In genomic region chr17:50967795-50968194, GRCh38 we compare ENCODE assay signal across 21 cellular contexts.
A peak's percentile ranks its signal among the peaks of the same experiment; 100 is the strongest.
DNase-seq lines count a peak whose midpoint lies in the region; ATAC-seq, FAIRE-seq and TF ChIP-seq lines count a peak whose summit lies in the region.
"Had no signal": no experiment of that assay in that cellular context is flagged by ENCODE, and none has a peak within 500 bp of the region (broad histone marks: within the 10 kb centered on the region; RNA-seq: fewer than 3 reads in every experiment).

No MANE protein-coding gene starts in this region.

- H3K9ac ChIP-seq in GM23248, result no peak overlapping the region
- H3K9ac ChIP-seq: SK-N-SH had no signal

- H4K20me1 ChIP-seq in GM23248 (ENCODE audit: insufficient read depth), result no peaks in the 10 kb centered on the region

- H2AFZ ChIP-seq in GM23248, result no peak overlapping the region

- DNase-seq in GM23248 (peak; percentile 33), astrocyte of the cerebellum (ENCODE audit: low read depth) (peak; percentile 29), thoracic aorta (ENCODE audit: low spot score) (no peak), T-helper 2 cell (no peak), small intestine (no peak), RPMI8226 (no peak)
- DNase-seq in stimulated activated CD4-positive, alpha-beta T cell treated with anti-CD3 and anti-CD28 coated beads, Interleukin-4, amount 100 ng/mL, for 24 hours, result no peak
- DNase-seq: activated CD4-positive, alpha-beta T cell treated with anti-CD3 and anti-CD28 coated beads for 36 hours; activated CD8-positive, alpha-beta memory T cell treated with anti-CD3 and anti-CD28 coated beads, Interleukin-2, amount 10 ng/mL, durations not matched to agents 7 days and 5 days; activated gamma-delta T cell; anterior cingulate cortex; dorsolateral prefrontal cortex; foreskin fibroblast; HCEC 1CT; KBM-7; left cardiac atrium; NCI-H1092; NCI-H526 treated with DMSO at 0.1 percent for 48 hours; SK-N-SH; stimulated activated CD4-positive, alpha-beta T cell treated with anti-CD3 and anti-CD28 coated beads, Interleukin-1b, Interleukin-23, amount 100 ng/mL, for 48 hours had no signal

- peaks cover under 1% of the 10 kb centered on the region; the same call in 1 of the 2 replicates for H3F3A ChIP-seq in GM23248 (ENCODE audit: insufficient read depth)

- no peak for FAIRE-seq in small intestine (lab: Jason Lieb, UNC)

- H3K9me3 ChIP-seq in GM23248 (ENCODE audit: low read depth) (no peaks in the 10 kb centered on the region), gastroesophageal sphincter (no peaks in the 10 kb centered on the region), thoracic aorta (no peaks in the 10 kb centered on the region), small intestine (ENCODE audit: control insufficient read depth, low read depth) (no peaks in the 10 kb centered on the region)
- H3K9me3 ChIP-seq: SK-N-SH had no signal

- no peak overlapping the region for H3K4me2 ChIP-seq in GM23248 (ENCODE audit: unreplicated experiment)
- H3K4me2 ChIP-seq: SK-N-SH had no signal

- no peaks in the 10 kb centered on the region for H3K9me2 ChIP-seq in GM23248 (ENCODE audit: insufficient read depth)
- H3K9me2 ChIP-seq: SK-N-SH had no signal

- ATAC-seq in gastroesophageal sphincter, result peak; percentile 57
- peak; percentile 46 for ATAC-seq in thoracic aorta (ENCODE audit: insufficient number of reproducible peaks, low FRiP score, low read depth)
- ATAC-seq: activated CD4-positive, alpha-beta T cell treated with anti-CD3 and anti-CD28 coated beads for 36 hours; activated CD8-positive, alpha-beta memory T cell treated with anti-CD3 and anti-CD28 coated beads, Interleukin-2, amount 10 ng/mL, durations not matched to agents 7 days and 5 days had no signal

- TF ChIP-seq POLR2A in gastroesophageal sphincter (IDR thresholded peaks at IDR 0.05), result no peak

- H3K4me1 ChIP-seq in GM23248 (ENCODE audit: insufficient read depth) (no peaks in the 10 kb centered on the region), gastroesophageal sphincter (peaks cover 4 to 24% (median 4%) of the 10 kb centered on the region in 3 donors), thoracic aorta (ENCODE audit: control insufficient read depth in 1 of 2, low read depth in 2 of 2) (peaks cover 31 to 49% of the 10 kb centered on the region in 2 donors), small intestine (ENCODE audit: control insufficient read depth in 2 of 2, insufficient read depth in 1 of 2, low read depth in 1 of 2, low read length in 1 of 2) (no peaks in the 10 kb centered on the region)

- TF ChIP-seq CTCF in astrocyte of the cerebellum (IDR thresholded peaks at IDR 0.05; ENCODE audit: low read depth, low read length, missing control alignments), result no peak
- no peak for TF ChIP-seq CTCF in gastroesophageal sphincter (IDR thresholded peaks at IDR 0.05)
- no peak for TF ChIP-seq CTCF in thoracic aorta (IDR thresholded peaks at IDR 0.05)

- H3K79me2 ChIP-seq in GM23248 (ENCODE audit: insufficient read depth), result no peaks in the 10 kb centered on the region; the same call in 1 of the 2 replicates

- H3K4me3 ChIP-seq in GM23248, result no peak overlapping the region
- H3K4me3 ChIP-seq in astrocyte of the cerebellum (ENCODE audit: low read depth, low read length), result no peak overlapping the region
- no peak overlapping the region for H3K4me3 ChIP-seq in gastroesophageal sphincter
- H3K4me3 ChIP-seq in thoracic aorta, result no peak overlapping the region
- no peak overlapping the region for H3K4me3 ChIP-seq in small intestine (ENCODE audit: low read depth in 1 of 2, low read length in 2 of 2)
- H3K4me3 ChIP-seq: dorsolateral prefrontal cortex had no signal

- peaks cover 24% of the 10 kb centered on the region for H3K36me3 ChIP-seq in GM23248 (ENCODE audit: low read depth)
- peaks cover 4 to 48% of the 10 kb centered on the region in 2 donors for H3K36me3 ChIP-seq in gastroesophageal sphincter
- H3K36me3 ChIP-seq in thoracic aorta, result peaks cover 5% of the 10 kb centered on the region
- H3K36me3 ChIP-seq in small intestine (ENCODE audit: control insufficient read depth in 2 of 2, insufficient read depth in 2 of 2, low read length in 2 of 2), result peaks cover 2 to 16% of the 10 kb centered on the region in 2 donors

- WGBS in GM23248 (ENCODE audit: low coverage in 1 of 2, low lambda C conversion rate in 2 of 2, missing lambda C conversion rate in 2 of 2), 2 experiments, result 16 to 45% methylated on average over 1 of the region's 1 CpG
- WGBS in gastroesophageal sphincter (ENCODE audit: low coverage in 1 of 2), 2 donors, result 10 to 22% methylated on average over 1 of the region's 1 CpG
- 63 to 91% (median 86%) methylated on average over 1 of the region's 1 CpG for WGBS in small intestine, 3 donors

- H3K27me3 ChIP-seq in GM23248 (replicated peaks; ENCODE audit: insufficient read depth), result no peaks in the 10 kb centered on the region
- H3K27me3 ChIP-seq in gastroesophageal sphincter, result no peaks in the 10 kb centered on the region
- no peaks in the 10 kb centered on the region for H3K27me3 ChIP-seq in thoracic aorta (replicated peaks; ENCODE audit: insufficient read depth)
- no peaks in the 10 kb centered on the region for H3K27me3 ChIP-seq in small intestine (ENCODE audit: control insufficient read depth in 2 of 2, insufficient read depth in 2 of 2, low read length in 2 of 2)
- H3K27me3 ChIP-seq: dorsolateral prefrontal cortex had no signal

- TF ChIP-seq EP300 in gastroesophageal sphincter (IDR thresholded peaks at IDR 0.05), result no peak

- H3K27ac ChIP-seq in GM23248 (no peak overlapping the region), gastroesophageal sphincter (peak overlapping the region; percentile 43 to 69 (median 62)), thoracic aorta (peak overlapping the region; percentile 74 to 91), small intestine (ENCODE audit: low read depth in 1 of 2, low read length in 1 of 2) (no peak overlapping the region)

- in situ Hi-C loops in GM23248 (cut with MboI), result loop anchor here (25.0 kb wide), 1 partner anchor 455 kb away; the partner anchor contains the start of gene MYCBPAP
- in situ Hi-C loops in astrocyte of the cerebellum (cut with HindIII; ENCODE audit: low sequenced_read_pairs), result no loop called here

Comparison
In these comparisons a context has a peak if more than half of its experiments do, and no peak if none do; other contexts are left out.
1. DNase-seq: peak in GM23248 (single experiment) and astrocyte of the cerebellum (single experiment); none in thoracic aorta (single experiment), T-helper 2 cell (0 of 5), stimulated activated CD4-positive, alpha-beta T cell treated with anti-CD3 and anti-CD28 coated beads, Interleukin-4, amount 100 ng/mL, for 24 hours (single experiment), small intestine (single experiment) and RPMI8226 (single experiment).
2. H3K27ac ChIP-seq: peak in gastroesophageal sphincter (4 of 4) and thoracic aorta (2 of 2); none in GM23248 (single experiment) and small intestine (0 of 2).